41 cellular contexts compared by ENCODE assay signal in genomic region chr1:59846895-59847282, GRCh38. TPM values are rescaled to one million over a fixed set of nuclear protein-coding genes. Genes with fewer than 3 reads are reported as not detected.
A peak's percentile ranks its signal among the peaks of the same experiment; 100 is the strongest.
DNase-seq lines count a peak whose midpoint lies in the region; ATAC-seq, FAIRE-seq and TF ChIP-seq lines count a peak whose summit lies in the region.
"Had no signal": no experiment of that assay in that cellular context is flagged by ENCODE, and none has a peak within 500 bp of the region (broad histone marks: within the 10 kb centered on the region; RNA-seq: fewer than 3 reads in every experiment).

No MANE protein-coding gene starts in this region.

- no peak for ATAC-seq in central memory CD8-positive, alpha-beta T cell (replicated peaks; ENCODE audit: extremely low read depth, poor library complexity, severe bottlenecking)
- no peak for ATAC-seq in HG02759 (IDR thresholded peaks at IDR 0.05; ENCODE audit: unreplicated experiment)
- ATAC-seq in naive thymus-derived CD4-positive, alpha-beta T cell = no peak
- ATAC-seq: A549; CD8-positive, alpha-beta T cell had no signal

- peak; percentile 75 for FAIRE-seq in colon (lab: Jason Lieb, UNC)
- FAIRE-seq: A204.1, A549, D721Med had no signal

- peak overlapping the region; percentile 99 for H3K27ac ChIP-seq in A673 (ENCODE audit: low read depth, low read length, poor library complexity, severe bottlenecking)
- H3K27ac ChIP-seq in SK-N-MC = peak overlapping the region; percentile 99
- no peak overlapping the region for H3K27ac ChIP-seq in esophagus squamous epithelium
- H3K27ac ChIP-seq in naive thymus-derived CD4-positive, alpha-beta T cell (ENCODE audit: low read depth, low read length) = no peak overlapping the region
- H3K27ac ChIP-seq: 22Rv1; A549; BLaER1; BLaER1 treated with 17β-estradiol and CSF1 and Interleukin-3, amounts not matched to agents 10 nM and 100 nM; C4-2B had no signal

- no peaks in the 10 kb centered on the region for H3K27me3 Mint-ChIP-seq in central memory CD8-positive, alpha-beta T cell
- no peaks in the 10 kb centered on the region for H3K27me3 Mint-ChIP-seq in naive thymus-derived CD4-positive, alpha-beta T cell
- H3K27me3 Mint-ChIP-seq: B cell; CD4-positive, alpha-beta memory T cell; CD4-positive, alpha-beta T cell; CD8-positive, alpha-beta memory T cell had no signal

- peaks cover 3% of the 10 kb centered on the region for H3K36me3 Mint-ChIP-seq in central memory CD8-positive, alpha-beta T cell (ENCODE audit: insufficient read depth)
- H3K36me3 Mint-ChIP-seq in naive thymus-derived CD4-positive, alpha-beta T cell = peaks cover 0 to 70% (median 44%) of the 10 kb centered on the region in 5 donors
- H3K36me3 Mint-ChIP-seq: CD14-positive monocyte had no signal

- POLR2A ChIA-PET in A673 (lab: Charles Lee; ENCODE audit: low non-redundant PET) = no interaction called here
- POLR2A ChIA-PET in naive thymus-derived CD4-positive, alpha-beta T cell (lab: Charles Lee) = interaction anchor here (0.6 kb wide), 2 partner anchors 780 to 1304 kb away, joined by 3 to 4 read pairs; no protein-coding TSS in a partner anchor

- DNase-seq in A673 (ENCODE audit: low spot score) (peak; percentile 80), SK-N-MC (ENCODE audit: low read depth, low spot score) (peak; percentile 81), D341Med (ENCODE audit: low spot score) (no peak), esophagus squamous epithelium (lab: John Stamatoyannopoulos, UW) (no peak)
- DNase-seq in central memory CD8-positive, alpha-beta T cell (ENCODE audit: low spot score in 2 of 2) = no peak
- DNase-seq in naive thymus-derived CD4-positive, alpha-beta T cell = no peak
- DNase-seq: 8988T; ACHN; AML-193; BE2C; C1 segment of cervical spinal cord; Caco-2; Calu3; CD4-positive, alpha-beta memory T cell; CD4-positive, alpha-beta T cell; CD4-positive, CD25-positive, alpha-beta regulatory T cell; CD8-positive, alpha-beta memory T cell; CD8-positive, alpha-beta T cell; COR-L47; DMS 273 treated with DMSO at 0.1 percent for 48 hours; DMS153; DMS53; DMS79; DMS79 treated with DMSO at 0.1 percent for 48 hours; DND-41; EL had no signal

- TF ChIP-seq CTCF in A673 (conservative IDR thresholded peaks at IDR 0.05; ENCODE audit: low read depth, low read length) = no peak
- no peak for TF ChIP-seq CTCF in esophagus squamous epithelium (IDR thresholded peaks at IDR 0.05)

- H3K9ac ChIP-seq in SK-N-MC (ENCODE audit: insufficient read length) = peak overlapping the region; percentile 90
- H3K9ac ChIP-seq: BLaER1; BLaER1 treated with 17β-estradiol and CSF1 and Interleukin-3, amounts not matched to agents 10 nM and 100 nM had no signal

- no TSS peak for BruUV-seq in A673 (replicated peaks; lab: Mats Ljungman, UMichigan)

- H3K9me3 Mint-ChIP-seq in central memory CD8-positive, alpha-beta T cell = no peaks in the 10 kb centered on the region
- H3K9me3 Mint-ChIP-seq in naive thymus-derived CD4-positive, alpha-beta T cell = no peaks in the 10 kb centered on the region
- H3K9me3 Mint-ChIP-seq: CD14-positive monocyte; CD4-positive, alpha-beta memory T cell; CD4-positive, alpha-beta T cell; CD4-positive, CD25-positive, alpha-beta regulatory T cell; CD8-positive, alpha-beta T cell had no signal

- TF ChIP-seq POLR2A in esophagus squamous epithelium (IDR thresholded peaks at IDR 0.05) = no peak

- H3K27ac Mint-ChIP-seq in central memory CD8-positive, alpha-beta T cell (ENCODE audit: low read depth) = peak overlapping the region; percentile 29
- H3K27ac Mint-ChIP-seq in naive thymus-derived CD4-positive, alpha-beta T cell = no peak overlapping the region
- H3K27ac Mint-ChIP-seq: B cell; CD14-positive monocyte; CD4-positive, alpha-beta memory T cell; CD4-positive, alpha-beta T cell; CD4-positive, CD25-positive, alpha-beta regulatory T cell; CD8-positive, alpha-beta memory T cell; CD8-positive, alpha-beta T cell had no signal

- H3K4me1 ChIP-seq in A673 (ENCODE audit: insufficient read depth, low read length, poor library complexity, severe bottlenecking) = peaks cover 35% of the 10 kb centered on the region
- no peaks in the 10 kb centered on the region for H3K4me1 ChIP-seq in esophagus squamous epithelium
- H3K4me1 ChIP-seq in naive thymus-derived CD4-positive, alpha-beta T cell (ENCODE audit: control insufficient read depth in 2 of 2, insufficient read depth in 2 of 2, low read length in 2 of 2) = no peaks in the 10 kb centered on the region
- H3K4me1 ChIP-seq: A549; BE2C; BLaER1; BLaER1 treated with 17β-estradiol and CSF1 and Interleukin-3, amounts not matched to agents 10 nM and 100 nM; Caco-2 had no signal

- H3K27me3 ChIP-seq in A673 (replicated peaks; ENCODE audit: insufficient read depth, low read depth, low read length, poor library complexity) = no peaks in the 10 kb centered on the region
- no peaks in the 10 kb centered on the region for H3K27me3 ChIP-seq in esophagus squamous epithelium
- H3K27me3 ChIP-seq in naive thymus-derived CD4-positive, alpha-beta T cell (ENCODE audit: control insufficient read depth in 2 of 2, insufficient read depth in 2 of 2, low read length in 2 of 2) = no peaks in the 10 kb centered on the region
- H3K27me3 ChIP-seq: BE2C; BLaER1; BLaER1 treated with 17β-estradiol and CSF1 and Interleukin-3, amounts not matched to agents 10 nM and 100 nM had no signal

- peaks cover 78% of the 10 kb centered on the region for H3K36me3 ChIP-seq in A673 (ENCODE audit: insufficient read depth, low read length, poor library complexity, severe bottlenecking)
- peaks cover 52% of the 10 kb centered on the region for H3K36me3 ChIP-seq in SK-N-MC (ENCODE audit: insufficient read depth, low read length)
- H3K36me3 ChIP-seq in esophagus squamous epithelium = peaks cover 0 to 62% (median 0%) of the 10 kb centered on the region in 3 donors
- H3K36me3 ChIP-seq in naive thymus-derived CD4-positive, alpha-beta T cell (ENCODE audit: control insufficient read depth in 2 of 3, insufficient read depth in 3 of 3, low read length in 3 of 3) = peaks cover 0 to 30% (median 5%) of the 10 kb centered on the region in 3 experiments
- H3K36me3 ChIP-seq: BE2C; BLaER1; BLaER1 treated with 17β-estradiol and CSF1 and Interleukin-3, amounts not matched to agents 10 nM and 100 nM had no signal

- 84 to 92% methylated on average over 2 of the region's 2 CpGs for WGBS in esophagus squamous epithelium, 2 donors

- CTCF ChIA-PET in A673 (lab: Charles Lee) = no interaction called here
- CTCF ChIA-PET in naive thymus-derived CD4-positive, alpha-beta T cell (lab: Charles Lee) = no interaction called here

- intact Hi-C loops in A673 (cut with micrococcal nuclease; ENCODE audit: unreplicated experiment) (loop anchor here (2.0 kb wide), 1 partner anchor 78 kb away; no protein-coding TSS in a partner anchor), esophagus squamous epithelium (cut with DNase I) (no loop called here)
- intact Hi-C loops in naive thymus-derived CD4-positive, alpha-beta T cell (cut with micrococcal nuclease) = loop anchor here in 1 of 2 donors (10.0 kb wide), 1 partner anchor 62 kb away; no protein-coding TSS in a partner anchor

- H3K9me3 ChIP-seq in A673 (ENCODE audit: low read depth, low read length, poor library complexity, severe bottlenecking) = no peaks in the 10 kb centered on the region
- peaks cover 10% of the 10 kb centered on the region for H3K9me3 ChIP-seq in SK-N-MC (ENCODE audit: low read depth, low read length)
- H3K9me3 ChIP-seq in esophagus squamous epithelium = no peaks in the 10 kb centered on the region
- no peaks in the 10 kb centered on the region for H3K9me3 ChIP-seq in naive thymus-derived CD4-positive, alpha-beta T cell (ENCODE audit: control insufficient read depth in 2 of 3, low read length in 3 of 3)
- H3K9me3 ChIP-seq: A549; BE2C; BLaER1; BLaER1 treated with 17β-estradiol and CSF1 and Interleukin-3, amounts not matched to agents 10 nM and 100 nM; Caco-2 had no signal

- H3K4me3 ChIP-seq in A673 (ENCODE audit: low read depth, low read length, poor library complexity, severe bottlenecking) (peak overlapping the region; percentile 51), SK-N-MC (peak overlapping the region; percentile 78), esophagus squamous epithelium (no peak overlapping the region)
- no peak overlapping the region for H3K4me3 ChIP-seq in naive thymus-derived CD4-positive, alpha-beta T cell (ENCODE audit: low read length)
- H3K4me3 ChIP-seq: A549; BLaER1; BLaER1 treated with 17β-estradiol and CSF1 and Interleukin-3, amounts not matched to agents 10 nM and 100 nM had no signal

- H3K4me1 Mint-ChIP-seq in central memory CD8-positive, alpha-beta T cell = no peaks in the 10 kb centered on the region
- peaks cover 0 to 7% (median 4%) of the 10 kb centered on the region in 7 donors for H3K4me1 Mint-ChIP-seq in naive thymus-derived CD4-positive, alpha-beta T cell
- H3K4me1 Mint-ChIP-seq: B cell; CD14-positive monocyte; CD4-positive, CD25-positive, alpha-beta regulatory T cell had no signal

- H3K4me3 Mint-ChIP-seq in central memory CD8-positive, alpha-beta T cell = no peak overlapping the region
- H3K4me3 Mint-ChIP-seq in naive thymus-derived CD4-positive, alpha-beta T cell = no peak overlapping the region
- H3K4me3 Mint-ChIP-seq: B cell; CD14-positive monocyte; CD4-positive, alpha-beta memory T cell; CD4-positive, alpha-beta T cell; CD4-positive, CD25-positive, alpha-beta regulatory T cell; CD8-positive, alpha-beta memory T cell; CD8-positive, alpha-beta T cell had no signal

RNA-seq across cellular contexts. Expression of gene HOOK1, which starts 32.1 kb away (rescaled TPM):
- total RNA-seq in A673 (2021) (272 and 293 TPM in 2 replicates), esophagus squamous epithelium (10 to 100 TPM; 13.7 to 35.1 (median 28.1) TPM)
- total RNA-seq in naive thymus-derived CD4-positive, alpha-beta T cell = 10 to 100 TPM in 4 of 5 experiments, 1 to 10 TPM in 1; 3.0 to 28.5 (median 23.5) TPM
- polyA plus RNA-seq in naive thymus-derived CD4-positive, alpha-beta T cell = 10 to 100 TPM; 21.0 to 28.9 TPM
- total RNA-seq: A172, G401 had no signal
- polyA plus RNA-seq: AG04450, BJ, CD14-positive monocyte had no signal

Comparison
In these comparisons a context has a peak if more than half of its experiments do, and no peak if none do; other contexts are left out.
1. DNase-seq: peak in A673 (single experiment) and SK-N-MC (single experiment); none in central memory CD8-positive, alpha-beta T cell (0 of 2), D341Med (single experiment), esophagus squamous epithelium (single experiment) and naive thymus-derived CD4-positive, alpha-beta T cell (0 of 9).
2. H3K27ac ChIP-seq: peak in A673 (single experiment) and SK-N-MC (single experiment); none in esophagus squamous epithelium (0 of 4) and naive thymus-derived CD4-positive, alpha-beta T cell (single experiment).
3. H3K4me3 ChIP-seq: peak in A673 (single experiment) and SK-N-MC (single experiment); none in esophagus squamous epithelium (0 of 4) and naive thymus-derived CD4-positive, alpha-beta T cell (single experiment).